In genomic region chr2:145731467-145731866, GRCh38 we compare ENCODE assay signal across 6 cellular contexts.
"Had no signal": no experiment of that assay in that cellular context is flagged by ENCODE, and none has a peak within 500 bp of the region (broad histone marks: within the 10 kb centered on the region; RNA-seq: fewer than 3 reads in every experiment).

No MANE protein-coding gene starts in this region.

- H3K9me3 Mint-ChIP-seq: H9, IgD-negative memory B cell had no signal

- DNase-seq: GOT3, H9, HCEC 1CT, Kasumi-1, KG1 had no signal

- H3K4me1 Mint-ChIP-seq: H9, IgD-negative memory B cell had no signal

- H3K4me3 Mint-ChIP-seq: H9, IgD-negative memory B cell had no signal

- H3K27ac Mint-ChIP-seq: H9, IgD-negative memory B cell had no signal

- H3K27me3 Mint-ChIP-seq: IgD-negative memory B cell had no signal
